1 cellular context compared by ENCODE assay signal in the genomic region with DNA sequence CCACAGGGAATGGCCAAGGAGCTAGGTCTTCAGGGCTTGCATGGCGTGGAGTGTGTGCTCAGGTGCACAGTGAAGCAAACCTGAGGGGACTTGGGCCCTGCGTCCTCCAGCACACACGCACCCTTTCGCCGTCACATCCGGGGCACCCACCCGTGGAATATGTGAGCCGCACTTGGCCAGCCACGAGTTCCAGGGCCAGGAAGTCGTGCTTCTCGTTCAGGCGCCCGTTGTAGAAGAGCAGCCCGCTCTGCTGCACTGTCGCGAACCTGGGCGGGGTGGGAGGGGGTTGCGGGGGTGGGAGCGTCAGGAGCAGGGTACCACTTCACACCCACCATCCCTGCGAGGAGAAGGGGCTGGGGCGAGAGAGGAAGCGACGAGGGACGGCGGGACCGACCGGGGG.
TF ChIP-seq lines count a peak whose summit lies in the region.

No MANE protein-coding gene starts in this region.

TF ChIP-seq in IMR-90, 13 proteins besides CTCF, POLR2A, EP300 and RAD21:
- TF ChIP-seq NFE2L2 (IDR thresholded peaks at IDR 0.05; ENCODE audit: low read depth, low read length), result no peak
- TF ChIP-seq CHD1 (IDR thresholded peaks at IDR 0.05; ENCODE audit: low read depth, low read length), result no peak
